In genomic region chr3:197516517-197516889, GRCh38 we compare ENCODE assay signal across 8 cellular contexts. TPM values are rescaled to one million over a fixed set of nuclear protein-coding genes. Genes with fewer than 3 reads are reported as not detected.
DNase-seq lines count a peak whose midpoint lies in the region.

No MANE protein-coding gene starts in this region.

- peaks cover 78% of the 10 kb centered on the region for H3K36me3 Mint-ChIP-seq in activated T-cell treated with anti-CD3 and anti-CD28 coated beads, Interleukin-2, amount 50 U/mL, for 24 hours (ENCODE audit: low read depth)

- H3K9me3 Mint-ChIP-seq in activated T-cell treated with anti-CD3 and anti-CD28 coated beads, Interleukin-2, amount 50 U/mL, for 24 hours: peaks cover 3% of the 10 kb centered on the region

- H3K27me3 Mint-ChIP-seq in activated T-cell treated with anti-CD3 and anti-CD28 coated beads, Interleukin-2, amount 50 U/mL, for 24 hours: no peaks in the 10 kb centered on the region

- DNase-seq in stimulated activated naive CD4-positive, alpha-beta T cell treated with Interleukin-2 at 50 U/mL for 16 hours (lab: John Stamatoyannopoulos, UW): peak; percentile 28
- DNase-seq in stimulated activated naive CD4-positive, alpha-beta T cell (lab: John Stamatoyannopoulos, UW): no peak
- no peak for DNase-seq in activated T-cell treated with anti-CD3 and anti-CD28 coated beads, Interleukin-2, amount 50 U/mL, for 24 hours
- peak; percentile 100 for DNase-seq in kidney glomerular epithelial cell (lab: John Stamatoyannopoulos, UW)
- DNase-seq in ureter (ENCODE audit: low spot score): peak; percentile 92
- no peak for DNase-seq in NCI-H2081 treated with DMSO at 0.1 percent for 48 hours (lab: John Stamatoyannopoulos, UW)
- DNase-seq in NCI-H446 (lab: John Stamatoyannopoulos, UW): no peak
- DNase-seq in occipital lobe (lab: John Stamatoyannopoulos, UW): no peak

- H3K4me1 Mint-ChIP-seq in activated T-cell treated with anti-CD3 and anti-CD28 coated beads, Interleukin-2, amount 50 U/mL, for 24 hours (ENCODE audit: low read depth): peaks cover 18% of the 10 kb centered on the region

- H3K27ac Mint-ChIP-seq in activated T-cell treated with anti-CD3 and anti-CD28 coated beads, Interleukin-2, amount 50 U/mL, for 24 hours: peak overlapping the region; percentile 93

- no peak overlapping the region for H3K4me3 Mint-ChIP-seq in activated T-cell treated with anti-CD3 and anti-CD28 coated beads, Interleukin-2, amount 50 U/mL, for 24 hours

RNA-seq across cellular contexts. Expression of gene BDH1, which starts 39.3 kb away (rescaled TPM):
- total RNA-seq in ureter (69.4 TPM), occipital lobe (10.8 TPM)

Comparison
In these comparisons a context has a peak if more than half of its experiments do, and no peak if none do; other contexts are left out.
1. DNase-seq: peak in stimulated activated naive CD4-positive, alpha-beta T cell treated with Interleukin-2 at 50 U/mL for 16 hours (single experiment), kidney glomerular epithelial cell (single experiment) and ureter (single experiment); none in stimulated activated naive CD4-positive, alpha-beta T cell (0 of 6), activated T-cell treated with anti-CD3 and anti-CD28 coated beads, Interleukin-2, amount 50 U/mL, for 24 hours (single experiment), NCI-H2081 treated with DMSO at 0.1 percent for 48 hours (single experiment), NCI-H446 (0 of 2) and occipital lobe (single experiment).